In genomic region chr3:74643636-74644035, GRCh38 we compare ENCODE assay signal across 12 cellular contexts. TPM values are rescaled to one million over a fixed set of nuclear protein-coding genes. Genes with fewer than 3 reads are reported as not detected.
DNase-seq lines count a peak whose midpoint lies in the region; ATAC-seq and TF ChIP-seq lines count a peak whose summit lies in the region.
"Had no signal": no experiment of that assay in that cellular context is flagged by ENCODE, and none has a peak within 500 bp of the region (broad histone marks: within the 10 kb centered on the region; RNA-seq: fewer than 3 reads in every experiment).

No MANE protein-coding gene starts in this region.

- H3K4me1 Mint-ChIP-seq in effector memory CD8-positive, alpha-beta T cell (ENCODE audit: low read depth in 2 of 2) = no peaks in the 10 kb centered on the region
- H3K4me1 Mint-ChIP-seq: CD8-positive, alpha-beta memory T cell had no signal

- peaks cover 2 to 11% of the 10 kb centered on the region in 2 donors for H3K9me3 Mint-ChIP-seq in effector memory CD8-positive, alpha-beta T cell
- H3K9me3 Mint-ChIP-seq: dendritic cell treated with granulocyte-macrophage colony-stimulating factor and Interleukin-4, amounts not matched to agents 40 ng/mL and 50 ng/mL, for 4 days had no signal

- H3K36me3 Mint-ChIP-seq in effector memory CD8-positive, alpha-beta T cell (ENCODE audit: insufficient read depth) = no peaks in the 10 kb centered on the region
- H3K36me3 Mint-ChIP-seq: CD8-positive, alpha-beta memory T cell had no signal

- no peak overlapping the region for H3K4me3 Mint-ChIP-seq in effector memory CD8-positive, alpha-beta T cell
- H3K4me3 Mint-ChIP-seq: CD8-positive, alpha-beta memory T cell; dendritic cell treated with granulocyte-macrophage colony-stimulating factor and Interleukin-4, amounts not matched to agents 40 ng/mL and 50 ng/mL, for 4 days had no signal

- no peak overlapping the region for H3K4me3 ChIP-seq in heart right ventricle
- no peak overlapping the region for H3K4me3 ChIP-seq in psoas muscle

- peak overlapping the region; percentile 31 to 86 (median 70) for H3K27ac ChIP-seq in heart right ventricle
- no peak overlapping the region for H3K27ac ChIP-seq in psoas muscle

- H3K27me3 ChIP-seq in heart right ventricle = no peaks in the 10 kb centered on the region
- no peaks in the 10 kb centered on the region for H3K27me3 ChIP-seq in psoas muscle (ENCODE audit: insufficient read depth in 3 of 3, low read length in 2 of 3)

- H3K27ac Mint-ChIP-seq in effector memory CD8-positive, alpha-beta T cell = no peak overlapping the region
- H3K27ac Mint-ChIP-seq: CD8-positive, alpha-beta memory T cell; dendritic cell treated with granulocyte-macrophage colony-stimulating factor and Interleukin-4, amounts not matched to agents 40 ng/mL and 50 ng/mL, for 4 days had no signal

- intact Hi-C loops in heart right ventricle (cut with DNase I) = loop anchor here in 1 of 10 donors (10.0 kb wide), 1 partner anchor 91 kb away; no protein-coding TSS in a partner anchor
- intact Hi-C loops in psoas muscle (cut with DNase I) = no loop called here

- DNase-seq in Daoy (ENCODE audit: low read depth) (peak; percentile 3), heart right ventricle (peak; percentile 33 to 70), psoas muscle (peak; percentile 13 to 64), AG08396 (ENCODE audit: low spot score) (no peak)
- no peak for DNase-seq in effector memory CD8-positive, alpha-beta T cell
- DNase-seq: activated effector memory CD4-positive, alpha-beta T cell treated with anti-CD3 and anti-CD28 coated beads, Interleukin-2, amount 50 U/mL, for 16 hours; CD8-positive, alpha-beta memory T cell; MM.1S had no signal

- no peaks in the 10 kb centered on the region for H3K36me3 ChIP-seq in heart right ventricle
- H3K36me3 ChIP-seq in psoas muscle (ENCODE audit: insufficient read depth in 1 of 2, low read depth in 1 of 2) = no peaks in the 10 kb centered on the region

- H3K4me1 ChIP-seq in heart right ventricle (peaks cover 0 to 17% (median 6%) of the 10 kb centered on the region in 9 donors), psoas muscle (no peaks in the 10 kb centered on the region)

- no peaks in the 10 kb centered on the region for H3K27me3 Mint-ChIP-seq in effector memory CD8-positive, alpha-beta T cell
- H3K27me3 Mint-ChIP-seq: CD8-positive, alpha-beta memory T cell; dendritic cell treated with granulocyte-macrophage colony-stimulating factor and Interleukin-4, amounts not matched to agents 40 ng/mL and 50 ng/mL, for 4 days had no signal

- TF ChIP-seq CTCF in heart right ventricle (IDR thresholded peaks at IDR 0.05) (no peak), psoas muscle (IDR thresholded peaks at IDR 0.05) (no peak)

- H3K9me3 ChIP-seq in heart right ventricle = no peaks in the 10 kb centered on the region
- no peaks in the 10 kb centered on the region for H3K9me3 ChIP-seq in psoas muscle

- ATAC-seq in SK-N-SH treated with all-trans-retinoic acid at 6 μM for 48 hours (peak; percentile 55; the same call in 1 of the 3 replicates), heart right ventricle (peak; percentile 81 to 100 (median 100)), psoas muscle (peak in 3 of 4 donors; percentile 73 to 95 (median 84)), GM18907 (IDR thresholded peaks at IDR 0.05; ENCODE audit: unreplicated experiment) (no peak), HG03460 (IDR thresholded peaks at IDR 0.05; ENCODE audit: unreplicated experiment) (no peak)
- ATAC-seq in effector memory CD8-positive, alpha-beta T cell (replicated peaks) = no peak

- 5 to 12% methylated on average over 5 of the region's 5 CpGs for WGBS in heart right ventricle, 2 donors
- WGBS in psoas muscle, 3 donors = 5 to 15% (median 8%) methylated on average over 5 of the region's 5 CpGs

TF ChIP-seq in SK-N-SH treated with all-trans-retinoic acid at 6 μM for 48 hours, 23 proteins besides CTCF, POLR2A, EP300 and RAD21:
- peak; percentile 61; the same call in 1 of the 2 replicates for TF ChIP-seq TCF4 (CRISPR knock-in tag; IDR thresholded peaks at IDR 0.05; ENCODE audit: borderline replicate concordance)
- no peak for TF ChIP-seq ARNTL (CRISPR knock-in tag; IDR thresholded peaks at IDR 0.05; ENCODE audit: borderline replicate concordance, low read depth)
- no peak for TF ChIP-seq TOX (CRISPR knock-in tag; IDR thresholded peaks at IDR 0.05; ENCODE audit: borderline replicate concordance)
- TF ChIP-seq TSHZ2 (CRISPR knock-in tag; IDR thresholded peaks at IDR 0.05) = peak; percentile 75; the same call in 1 of the 2 replicates
- no peak for TF ChIP-seq SNAI2 (CRISPR knock-in tag; IDR thresholded peaks at IDR 0.05)
- no peak for TF ChIP-seq PATZ1 (CRISPR knock-in tag; IDR thresholded peaks at IDR 0.05; ENCODE audit: borderline replicate concordance)
- no peak for TF ChIP-seq ZFP3 (CRISPR knock-in tag; IDR thresholded peaks at IDR 0.05)

RNA-seq across cellular contexts. Expression of gene CNTN3, which starts 29.2 kb away (rescaled TPM):
- total RNA-seq in Daoy (2014; rRNA removed; shearing (Covaris generic)) = 0.09 and 0.34 TPM in 2 replicates
- 1 to 10 TPM in 7 of 10 donors, under 1 TPM in 2, not detected in 1; 0.46 to 3.5 (median 2.5) TPM for total RNA-seq in heart right ventricle
- polyA plus RNA-seq in heart right ventricle = 1 to 10 TPM; 3.7 to 5.9 TPM
- total RNA-seq in psoas muscle = under 1 TPM in 3 of 4 donors, not detected in 1; 0.07 to 0.32 (median 0.08) TPM
- polyA plus RNA-seq in psoas muscle = under 1 TPM; 0.03 to 0.05 (median 0.03) TPM
- total RNA-seq: CD8-positive, alpha-beta memory T cell had no signal
- polyA plus RNA-seq: CD8-positive, alpha-beta memory T cell had no signal

Comparison
In these comparisons a context has a peak if more than half of its experiments do, and no peak if none do; other contexts are left out.
1. DNase-seq: peak in Daoy (single experiment), heart right ventricle (2 of 2) and psoas muscle (2 of 2); none in AG08396 (single experiment) and effector memory CD8-positive, alpha-beta T cell (0 of 3).
2. ATAC-seq: peak in SK-N-SH treated with all-trans-retinoic acid at 6 μM for 48 hours (single experiment), heart right ventricle (8 of 8) and psoas muscle (3 of 4); none in GM18907 (single experiment), effector memory CD8-positive, alpha-beta T cell (single experiment) and HG03460 (single experiment).